In the genomic region with DNA sequence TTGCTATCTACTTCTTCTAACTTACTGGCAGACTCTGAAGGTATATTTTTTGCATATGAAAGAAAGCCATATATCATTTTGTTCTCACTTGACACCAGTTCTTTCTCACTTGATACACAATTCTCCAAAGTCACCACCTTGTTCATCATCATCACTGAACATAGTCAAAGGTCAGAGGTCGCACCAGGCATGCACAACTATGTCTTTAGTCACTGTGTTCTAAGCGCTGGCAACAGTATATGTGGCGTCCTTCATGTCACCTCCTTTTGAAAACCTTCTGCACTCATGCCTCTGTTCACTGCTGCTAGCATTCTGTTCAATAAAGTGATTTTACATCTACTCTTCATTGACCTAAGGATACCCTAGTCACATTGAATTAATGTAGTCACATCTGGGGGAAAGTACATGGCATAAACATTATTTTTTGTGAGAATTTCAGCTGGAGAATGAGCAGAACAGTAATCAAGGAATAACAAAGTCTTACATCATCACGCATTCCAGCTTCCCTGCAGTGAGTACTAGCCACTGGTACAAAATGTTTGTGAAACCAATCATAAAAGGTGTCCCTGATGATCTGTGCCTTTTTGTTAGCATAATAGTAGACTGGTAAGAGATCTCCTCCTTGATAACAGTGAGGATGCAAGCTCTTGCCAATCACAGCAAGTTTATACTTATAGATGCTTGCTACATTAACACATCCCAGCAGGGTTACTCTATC, we compare ENCODE assay signal across 1 cellular context.
TF ChIP-seq lines count a peak whose summit lies in the region.

No MANE protein-coding gene starts in this region.

TF ChIP-seq in K562, 482 proteins besides CTCF, POLR2A, EP300 and RAD21 (continued from another document):
- TF ChIP-seq, protein P1, sequence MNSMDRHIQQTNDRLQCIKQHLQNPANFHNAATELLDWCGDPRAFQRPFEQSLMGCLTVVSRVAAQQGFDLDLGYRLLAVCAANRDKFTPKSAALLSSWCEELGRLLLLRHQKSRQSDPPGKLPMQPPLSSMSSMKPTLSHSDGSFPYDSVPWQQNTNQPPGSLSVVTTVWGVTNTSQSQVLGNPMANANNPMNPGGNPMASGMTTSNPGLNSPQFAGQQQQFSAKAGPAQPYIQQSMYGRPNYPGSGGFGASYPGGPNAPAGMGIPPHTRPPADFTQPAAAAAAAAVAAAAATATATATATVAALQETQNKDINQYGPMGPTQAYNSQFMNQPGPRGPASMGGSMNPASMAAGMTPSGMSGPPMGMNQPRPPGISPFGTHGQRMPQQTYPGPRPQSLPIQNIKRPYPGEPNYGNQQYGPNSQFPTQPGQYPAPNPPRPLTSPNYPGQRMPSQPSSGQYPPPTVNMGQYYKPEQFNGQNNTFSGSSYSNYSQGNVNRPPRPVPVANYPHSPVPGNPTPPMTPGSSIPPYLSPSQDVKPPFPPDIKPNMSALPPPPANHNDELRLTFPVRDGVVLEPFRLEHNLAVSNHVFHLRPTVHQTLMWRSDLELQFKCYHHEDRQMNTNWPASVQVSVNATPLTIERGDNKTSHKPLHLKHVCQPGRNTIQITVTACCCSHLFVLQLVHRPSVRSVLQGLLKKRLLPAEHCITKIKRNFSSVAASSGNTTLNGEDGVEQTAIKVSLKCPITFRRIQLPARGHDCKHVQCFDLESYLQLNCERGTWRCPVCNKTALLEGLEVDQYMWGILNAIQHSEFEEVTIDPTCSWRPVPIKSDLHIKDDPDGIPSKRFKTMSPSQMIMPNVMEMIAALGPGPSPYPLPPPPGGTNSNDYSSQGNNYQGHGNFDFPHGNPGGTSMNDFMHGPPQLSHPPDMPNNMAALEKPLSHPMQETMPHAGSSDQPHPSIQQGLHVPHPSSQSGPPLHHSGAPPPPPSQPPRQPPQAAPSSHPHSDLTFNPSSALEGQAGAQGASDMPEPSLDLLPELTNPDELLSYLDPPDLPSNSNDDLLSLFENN (IDR thresholded peaks at IDR 0.05; ENCODE audit: low read depth in 2 of 2, low read length in 2 of 2): no peak
- TF ChIP-seq EWSR1 (IDR thresholded peaks at IDR 0.05; ENCODE audit: borderline replicate concordance, low read depth, partially characterized antibody): peak; percentile 85
- TF ChIP-seq, protein P2, sequence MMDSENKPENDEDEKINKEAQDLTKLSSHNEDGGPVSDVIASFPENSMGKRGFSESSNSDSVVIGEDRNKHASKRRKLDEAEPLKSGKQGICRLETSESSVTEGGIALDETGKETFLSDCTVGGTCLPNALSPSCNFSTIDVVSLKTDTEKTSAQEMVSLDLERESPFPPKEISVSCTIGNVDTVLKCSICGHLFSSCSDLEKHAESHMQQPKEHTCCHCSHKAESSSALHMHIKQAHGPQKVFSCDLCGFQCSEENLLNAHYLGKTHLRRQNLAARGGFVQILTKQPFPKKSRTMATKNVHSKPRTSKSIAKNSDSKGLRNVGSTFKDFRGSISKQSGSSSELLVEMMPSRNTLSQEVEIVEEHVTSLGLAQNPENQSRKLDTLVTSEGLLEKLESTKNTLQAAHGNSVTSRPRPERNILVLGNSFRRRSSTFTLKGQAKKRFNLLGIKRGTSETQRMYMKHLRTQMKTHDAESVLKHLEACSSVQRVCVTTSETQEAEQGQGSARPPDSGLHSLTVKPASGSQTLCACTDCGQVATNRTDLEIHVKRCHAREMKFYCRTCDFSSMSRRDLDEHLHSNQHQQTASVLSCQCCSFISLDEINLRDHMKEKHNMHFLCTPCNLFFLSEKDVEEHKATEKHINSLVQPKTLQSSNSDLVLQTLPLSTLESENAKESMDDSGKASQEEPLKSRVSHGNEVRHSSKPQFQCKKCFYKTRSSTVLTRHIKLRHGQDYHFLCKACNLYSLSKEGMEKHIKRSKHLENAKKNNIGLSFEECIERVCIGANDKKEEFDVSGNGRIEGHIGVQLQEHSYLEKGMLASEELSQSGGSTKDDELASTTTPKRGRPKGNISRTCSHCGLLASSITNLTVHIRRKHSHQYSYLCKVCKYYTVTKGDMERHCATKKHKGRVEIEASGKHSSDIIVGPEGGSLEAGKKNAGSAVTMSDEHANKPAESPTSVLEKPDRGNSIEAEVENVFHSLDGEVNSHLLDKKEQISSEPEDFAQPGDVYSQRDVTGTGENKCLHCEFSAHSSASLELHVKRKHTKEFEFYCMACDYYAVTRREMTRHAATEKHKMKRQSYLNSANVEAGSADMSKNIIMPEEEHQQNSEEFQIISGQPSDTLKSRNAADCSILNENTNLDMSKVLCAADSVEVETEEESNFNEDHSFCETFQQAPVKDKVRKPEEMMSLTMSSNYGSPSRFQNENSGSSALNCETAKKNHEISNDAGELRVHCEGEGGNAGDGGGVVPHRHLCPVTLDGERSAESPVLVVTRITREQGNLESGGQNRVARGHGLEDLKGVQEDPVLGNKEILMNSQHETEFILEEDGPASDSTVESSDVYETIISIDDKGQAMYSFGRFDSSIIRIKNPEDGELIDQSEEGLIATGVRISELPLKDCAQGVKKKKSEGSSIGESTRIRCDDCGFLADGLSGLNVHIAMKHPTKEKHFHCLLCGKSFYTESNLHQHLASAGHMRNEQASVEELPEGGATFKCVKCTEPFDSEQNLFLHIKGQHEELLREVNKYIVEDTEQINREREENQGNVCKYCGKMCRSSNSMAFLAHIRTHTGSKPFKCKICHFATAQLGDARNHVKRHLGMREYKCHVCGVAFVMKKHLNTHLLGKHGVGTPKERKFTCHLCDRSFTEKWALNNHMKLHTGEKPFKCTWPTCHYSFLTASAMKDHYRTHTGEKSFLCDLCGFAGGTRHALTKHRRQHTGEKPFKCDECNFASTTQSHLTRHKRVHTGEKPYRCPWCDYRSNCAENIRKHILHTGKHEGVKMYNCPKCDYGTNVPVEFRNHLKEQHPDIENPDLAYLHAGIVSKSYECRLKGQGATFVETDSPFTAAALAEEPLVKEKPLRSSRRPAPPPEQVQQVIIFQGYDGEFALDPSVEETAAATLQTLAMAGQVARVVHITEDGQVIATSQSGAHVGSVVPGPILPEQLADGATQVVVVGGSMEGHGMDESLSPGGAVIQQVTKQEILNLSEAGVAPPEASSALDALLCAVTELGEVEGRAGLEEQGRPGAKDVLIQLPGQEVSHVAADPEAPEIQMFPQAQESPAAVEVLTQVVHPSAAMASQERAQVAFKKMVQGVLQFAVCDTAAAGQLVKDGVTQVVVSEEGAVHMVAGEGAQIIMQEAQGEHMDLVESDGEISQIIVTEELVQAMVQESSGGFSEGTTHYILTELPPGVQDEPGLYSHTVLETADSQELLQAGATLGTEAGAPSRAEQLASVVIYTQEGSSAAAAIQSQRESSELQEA (IDR thresholded peaks at IDR 0.05; ENCODE audit: low read depth): no peak
- TF ChIP-seq HMG20A (CRISPR knock-in tag; conservative IDR thresholded peaks at IDR 0.05): no peak
- no peak for TF ChIP-seq BRCA1 (IDR thresholded peaks at IDR 0.05)
- no peak for TF ChIP-seq BRCA1 (CRISPR knock-in tag; IDR thresholded peaks at IDR 0.05)
- TF ChIP-seq RFX1 (IDR thresholded peaks at IDR 0.05): peak; percentile 8; the same call in 1 of the 2 replicates
- no peak for TF ChIP-seq KDM2B (CRISPR knock-in tag; IDR thresholded peaks at IDR 0.05)
- no peak for TF ChIP-seq NFATC3 (IDR thresholded peaks at IDR 0.05)
- TF ChIP-seq ZNF436 (CRISPR knock-in tag; IDR thresholded peaks at IDR 0.05): no peak
- no peak for TF ChIP-seq EHMT2 (IDR thresholded peaks at IDR 0.05)
- TF ChIP-seq, protein P3, sequence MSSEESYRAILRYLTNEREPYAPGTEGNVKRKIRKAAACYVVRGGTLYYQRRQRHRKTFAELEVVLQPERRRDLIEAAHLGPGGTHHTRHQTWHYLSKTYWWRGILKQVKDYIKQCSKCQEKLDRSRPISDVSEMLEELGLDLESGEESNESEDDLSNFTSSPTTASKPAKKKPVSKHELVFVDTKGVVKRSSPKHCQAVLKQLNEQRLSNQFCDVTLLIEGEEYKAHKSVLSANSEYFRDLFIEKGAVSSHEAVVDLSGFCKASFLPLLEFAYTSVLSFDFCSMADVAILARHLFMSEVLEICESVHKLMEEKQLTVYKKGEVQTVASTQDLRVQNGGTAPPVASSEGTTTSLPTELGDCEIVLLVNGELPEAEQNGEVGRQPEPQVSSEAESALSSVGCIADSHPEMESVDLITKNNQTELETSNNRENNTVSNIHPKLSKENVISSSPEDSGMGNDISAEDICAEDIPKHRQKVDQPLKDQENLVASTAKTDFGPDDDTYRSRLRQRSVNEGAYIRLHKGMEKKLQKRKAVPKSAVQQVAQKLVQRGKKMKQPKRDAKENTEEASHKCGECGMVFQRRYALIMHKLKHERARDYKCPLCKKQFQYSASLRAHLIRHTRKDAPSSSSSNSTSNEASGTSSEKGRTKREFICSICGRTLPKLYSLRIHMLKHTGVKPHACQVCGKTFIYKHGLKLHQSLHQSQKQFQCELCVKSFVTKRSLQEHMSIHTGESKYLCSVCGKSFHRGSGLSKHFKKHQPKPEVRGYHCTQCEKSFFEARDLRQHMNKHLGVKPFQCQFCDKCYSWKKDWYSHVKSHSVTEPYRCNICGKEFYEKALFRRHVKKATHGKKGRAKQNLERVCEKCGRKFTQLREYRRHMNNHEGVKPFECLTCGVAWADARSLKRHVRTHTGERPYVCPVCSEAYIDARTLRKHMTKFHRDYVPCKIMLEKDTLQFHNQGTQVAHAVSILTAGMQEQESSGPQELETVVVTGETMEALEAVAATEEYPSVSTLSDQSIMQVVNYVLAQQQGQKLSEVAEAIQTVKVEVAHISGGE (CRISPR knock-in tag; IDR thresholded peaks at IDR 0.05): peak in 1 of 3 experiments; percentile 86; a peak in 2 of 6 replicates
- no peak for TF ChIP-seq NFYB (IDR thresholded peaks at IDR 0.05; ENCODE audit: extremely low read depth, insufficient read length)
- no peak for TF ChIP-seq MYC (IDR thresholded peaks at IDR 0.05; ENCODE audit: low read depth, low read length)
- TF ChIP-seq MYC (CRISPR knock-in tag; IDR thresholded peaks at IDR 0.05; ENCODE audit: borderline replicate concordance, low read depth): no peak
- no peak for TF ChIP-seq MTF1 (CRISPR knock-in tag; IDR thresholded peaks at IDR 0.05; ENCODE audit: borderline replicate concordance)
- TF ChIP-seq, protein P4, sequence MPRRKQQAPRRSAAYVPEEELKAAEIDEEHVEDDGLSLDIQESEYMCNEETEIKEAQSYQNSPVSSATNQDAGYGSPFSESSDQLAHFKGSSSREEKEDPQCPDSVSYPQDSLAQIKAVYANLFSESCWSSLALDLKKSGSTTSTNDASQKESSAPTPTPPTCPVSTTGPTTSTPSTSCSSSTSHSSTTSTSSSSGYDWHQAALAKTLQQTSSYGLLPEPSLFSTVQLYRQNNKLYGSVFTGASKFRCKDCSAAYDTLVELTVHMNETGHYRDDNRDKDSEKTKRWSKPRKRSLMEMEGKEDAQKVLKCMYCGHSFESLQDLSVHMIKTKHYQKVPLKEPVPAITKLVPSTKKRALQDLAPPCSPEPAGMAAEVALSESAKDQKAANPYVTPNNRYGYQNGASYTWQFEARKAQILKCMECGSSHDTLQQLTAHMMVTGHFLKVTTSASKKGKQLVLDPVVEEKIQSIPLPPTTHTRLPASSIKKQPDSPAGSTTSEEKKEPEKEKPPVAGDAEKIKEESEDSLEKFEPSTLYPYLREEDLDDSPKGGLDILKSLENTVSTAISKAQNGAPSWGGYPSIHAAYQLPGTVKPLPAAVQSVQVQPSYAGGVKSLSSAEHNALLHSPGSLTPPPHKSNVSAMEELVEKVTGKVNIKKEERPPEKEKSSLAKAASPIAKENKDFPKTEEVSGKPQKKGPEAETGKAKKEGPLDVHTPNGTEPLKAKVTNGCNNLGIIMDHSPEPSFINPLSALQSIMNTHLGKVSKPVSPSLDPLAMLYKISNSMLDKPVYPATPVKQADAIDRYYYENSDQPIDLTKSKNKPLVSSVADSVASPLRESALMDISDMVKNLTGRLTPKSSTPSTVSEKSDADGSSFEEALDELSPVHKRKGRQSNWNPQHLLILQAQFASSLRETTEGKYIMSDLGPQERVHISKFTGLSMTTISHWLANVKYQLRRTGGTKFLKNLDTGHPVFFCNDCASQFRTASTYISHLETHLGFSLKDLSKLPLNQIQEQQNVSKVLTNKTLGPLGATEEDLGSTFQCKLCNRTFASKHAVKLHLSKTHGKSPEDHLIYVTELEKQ (CRISPR knock-in tag; IDR thresholded peaks at IDR 0.05): no peak
- TF ChIP-seq HDAC2 (IDR thresholded peaks at IDR 0.05): no peak
- no peak for TF ChIP-seq ZBTB1 (CRISPR knock-in tag; IDR thresholded peaks at IDR 0.05; ENCODE audit: borderline replicate concordance, low read depth)
